1 cellular context compared by ENCODE assay signal in the genomic region with DNA sequence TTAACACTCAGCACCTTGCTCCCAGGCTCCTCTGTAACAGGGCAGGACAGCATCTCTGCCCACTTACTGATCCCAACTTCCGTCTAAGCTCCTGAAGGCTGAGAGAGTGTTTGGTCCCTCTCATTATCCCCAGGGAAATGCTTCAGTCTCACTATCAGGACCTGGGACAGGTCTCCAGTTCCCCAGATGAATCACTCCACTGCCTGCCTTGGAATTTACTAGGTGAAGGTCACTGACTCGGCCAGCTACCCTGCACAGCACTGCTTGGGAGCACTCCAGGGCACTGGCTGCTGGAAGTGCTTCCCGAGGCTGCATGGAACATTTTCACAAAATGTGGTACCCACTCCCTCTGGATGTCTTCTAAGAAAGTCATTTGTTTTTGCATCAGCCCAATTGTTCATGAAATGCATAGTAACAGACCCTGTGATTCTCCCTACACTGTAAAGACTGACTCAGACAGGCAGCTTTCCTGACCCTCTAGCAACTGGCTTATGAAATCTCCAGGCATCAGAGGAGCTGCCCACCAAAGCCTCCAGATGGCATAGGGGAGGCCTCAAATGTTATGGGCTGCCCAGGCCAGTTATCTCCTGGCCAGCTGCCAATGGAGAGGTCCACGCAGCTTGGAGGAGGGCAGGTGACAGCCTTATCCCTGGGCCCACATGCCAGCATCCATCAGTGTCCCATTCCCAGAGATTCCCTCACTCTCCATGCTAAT.
TF ChIP-seq lines count a peak whose summit lies in the region.

No MANE protein-coding gene starts in this region.

TF ChIP-seq in liver, 16 proteins besides CTCF, POLR2A, EP300 and RAD21 (continued from another document):
- no peak for TF ChIP-seq ZBTB33 (IDR thresholded peaks at IDR 0.05)
- no peak for TF ChIP-seq GABPA (IDR thresholded peaks at IDR 0.05 in 1 of 2, conservative IDR thresholded peaks at IDR 0.05 in 1 of 2)
- no peak for TF ChIP-seq FOXA2 (IDR thresholded peaks at IDR 0.05)
- peak in 1 of 2 donors; percentile 14 for TF ChIP-seq HNF4A (conservative IDR thresholded peaks at IDR 0.05)
- no peak for TF ChIP-seq HNF4G (IDR thresholded peaks at IDR 0.05)
- no peak for TF ChIP-seq JUND (IDR thresholded peaks at IDR 0.05)
- TF ChIP-seq RXRA (IDR thresholded peaks at IDR 0.05) = peak; percentile 33 to 38
- no peak for TF ChIP-seq NR2F2 (IDR thresholded peaks at IDR 0.05)
- TF ChIP-seq EGR1 (IDR thresholded peaks at IDR 0.05; ENCODE audit: low read depth in 2 of 2) = no peak
